ENCODE assay signal across 1 cellular context in genomic region chr5:168822248-168822744, GRCh38.
TF ChIP-seq lines count a peak whose summit lies in the region.

No MANE protein-coding gene starts in this region.

TF ChIP-seq in SK-N-SH treated with all-trans-retinoic acid at 6 μM for 48 hours, 23 proteins besides CTCF, POLR2A, EP300 and RAD21 (continued from another document):
- TF ChIP-seq CSRNP3 (CRISPR knock-in tag; IDR thresholded peaks at IDR 0.05) (no peak), SNAI2 (CRISPR knock-in tag; IDR thresholded peaks at IDR 0.05) (no peak), TOX (CRISPR knock-in tag; IDR thresholded peaks at IDR 0.05; ENCODE audit: borderline replicate concordance) (no peak), CSDC2 (CRISPR knock-in tag; IDR thresholded peaks at IDR 0.05) (no peak), OSR1 (CRISPR knock-in tag; IDR thresholded peaks at IDR 0.05) (no peak)
